In genomic region chr6:29744621-29745020, GRCh38 we compare ENCODE assay signal across 9 cellular contexts.
"Had no signal": no experiment of that assay in that cellular context is flagged by ENCODE, and none has a peak within 500 bp of the region (broad histone marks: within the 10 kb centered on the region; RNA-seq: fewer than 3 reads in every experiment).

No MANE protein-coding gene starts in this region.

- DNase-seq: GM23248, GOT3, H7, H9, HCEC 1CT, HFFc6 had no signal

- H3K27ac ChIP-seq: GM23248 had no signal

- ATAC-seq: GM23338, HCT116 had no signal

- H3K27ac Mint-ChIP-seq: GM23338, H9, HFFc6 had no signal

- H3K9me3 Mint-ChIP-seq: HFFc6 had no signal

- H3K4me3 Mint-ChIP-seq: GM23338, H9, HFFc6 had no signal

- H3K4me3 ChIP-seq: GM23248, GM23338, HAP-1 had no signal
